Comparison of ENCODE assay signal across 18 cellular contexts in the genomic region with DNA sequence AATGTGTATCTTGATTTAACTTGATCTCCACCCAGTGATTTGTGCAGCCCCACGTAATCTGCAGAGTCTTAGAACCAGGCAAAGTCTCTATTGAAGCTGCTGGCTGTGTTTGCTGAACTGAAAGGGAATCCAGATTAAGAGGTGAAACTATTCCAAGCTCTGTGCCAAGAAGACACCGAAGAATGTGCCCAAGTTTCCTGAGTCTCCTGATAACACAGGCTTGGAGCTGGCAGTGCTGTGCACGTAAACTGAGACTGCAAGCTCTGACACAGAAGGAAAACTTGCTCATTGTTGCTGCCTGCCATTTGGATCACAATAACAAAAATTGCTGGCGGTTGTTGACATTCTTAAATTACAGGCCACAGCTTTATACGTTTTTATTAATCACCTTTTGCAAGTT.
DNase-seq lines count a peak whose midpoint lies in the region; ATAC-seq, FAIRE-seq and TF ChIP-seq lines count a peak whose summit lies in the region.
"Had no signal": no experiment of that assay in that cellular context is flagged by ENCODE, and none has a peak within 500 bp of the region (broad histone marks: within the 10 kb centered on the region; RNA-seq: fewer than 3 reads in every experiment).

No MANE protein-coding gene starts in this region.

- no peak overlapping the region for H2AFZ ChIP-seq in neural progenitor cell (replicated peaks)

- peaks cover 10% of the 10 kb centered on the region for H3K4me1 Mint-ChIP-seq in neural progenitor cell
- no peaks in the 10 kb centered on the region for H3K4me1 Mint-ChIP-seq in activated naive CD8-positive, alpha-beta T cell treated with anti-CD3 and anti-CD28 coated beads for 36 hours
- H3K4me1 Mint-ChIP-seq: activated naive CD4-positive, alpha-beta T cell treated with anti-CD3 and anti-CD28 coated beads, Interleukin-2, amount 10 ng/mL, durations not matched to agents 7 days and 5 days had no signal

- H3K9me3 ChIP-seq in A549, result no peaks in the 10 kb centered on the region
- H3K9me3 ChIP-seq in neural progenitor cell (ENCODE audit: low read depth), result no peaks in the 10 kb centered on the region

- H3K36me3 ChIP-seq in neural progenitor cell, result no peaks in the 10 kb centered on the region

- TF ChIP-seq POLR2A in A549 (IDR thresholded peaks at IDR 0.05; ENCODE audit: low read length), result no peak

- no peak overlapping the region for H3K4me3 Mint-ChIP-seq in neural progenitor cell
- H3K4me3 Mint-ChIP-seq in activated naive CD8-positive, alpha-beta T cell treated with anti-CD3 and anti-CD28 coated beads for 36 hours, result no peak overlapping the region
- H3K4me3 Mint-ChIP-seq: activated naive CD4-positive, alpha-beta T cell treated with anti-CD3 and anti-CD28 coated beads, Interleukin-2, amount 10 ng/mL, durations not matched to agents 7 days and 5 days; T-helper 1 cell treated with Interleukin-12 subunit alpha and Interleukin-12 subunit beta and Interleukin-4 antibody, amounts not matched to agents 30 μg/mL and 1 μg/mL, for 36 hours; type B pancreatic cell had no signal

- H3K9me3 Mint-ChIP-seq in neural progenitor cell, result peaks cover 5% of the 10 kb centered on the region
- peaks cover 4% of the 10 kb centered on the region for H3K9me3 Mint-ChIP-seq in activated naive CD8-positive, alpha-beta T cell treated with anti-CD3 and anti-CD28 coated beads for 36 hours

- no peaks in the 10 kb centered on the region for H3K27me3 ChIP-seq in neural progenitor cell

- no peaks in the 10 kb centered on the region for H3K79me2 ChIP-seq in neural progenitor cell (ENCODE audit: low read depth)

- H3K27ac ChIP-seq in A549, result no peak overlapping the region
- H3K27ac ChIP-seq in neural progenitor cell, result no peak overlapping the region
- H3K27ac ChIP-seq: RWPE1 had no signal

- H3K27me3 Mint-ChIP-seq in neural progenitor cell (ENCODE audit: insufficient read depth, low read depth), result peaks cover 2% of the 10 kb centered on the region
- no peaks in the 10 kb centered on the region for H3K27me3 Mint-ChIP-seq in activated naive CD8-positive, alpha-beta T cell treated with anti-CD3 and anti-CD28 coated beads for 36 hours
- H3K27me3 Mint-ChIP-seq: activated naive CD4-positive, alpha-beta T cell treated with anti-CD3 and anti-CD28 coated beads, Interleukin-2, amount 10 ng/mL, durations not matched to agents 7 days and 5 days; type B pancreatic cell had no signal

- no peaks in the 10 kb centered on the region for H3F3A ChIP-seq in neural progenitor cell (ENCODE audit: low read depth)

- no peak for TF ChIP-seq CTCF in A549 (IDR thresholded peaks at IDR 0.05)
- TF ChIP-seq CTCF in epithelial cell of esophagus (IDR thresholded peaks at IDR 0.05; ENCODE audit: insufficient read depth, low read depth, low read length, missing control alignments), result no peak
- no peak for TF ChIP-seq CTCF in neural progenitor cell (IDR thresholded peaks at IDR 0.05)

- ATAC-seq in A549 (no peak), GM19023 (IDR thresholded peaks at IDR 0.05; ENCODE audit: unreplicated experiment) (no peak)
- ATAC-seq: activated CD4-positive, CD25-positive, alpha-beta regulatory T cell treated with anti-CD3 and anti-CD28 coated beads, Interleukin-2, amount 50 U/mL, for 24 hours; K562 had no signal

- 0% methylated on average over 5 of the region's 5 CpGs for WGBS in A549 (ENCODE audit: missing lambda C conversion rate)

- no peak overlapping the region for H3K9ac ChIP-seq in neural progenitor cell

- DNase-seq in A549 (ENCODE audit: low read depth in 1 of 2, low spot score in 1 of 2), result no peak
- DNase-seq in NCI-H226, result peak; percentile 74
- peak; percentile 36 for DNase-seq in epithelial cell of esophagus (ENCODE audit: low read depth)
- DNase-seq in neural progenitor cell (ENCODE audit: low spot score), result peak; percentile 60
- DNase-seq in activated naive CD8-positive, alpha-beta T cell treated with anti-CD3 and anti-CD28 coated beads for 36 hours, result no peak
- no peak for DNase-seq in 8988T
- DNase-seq in NCI-H510A treated with DMSO at 0.1 percent for 48 hours (lab: John Stamatoyannopoulos, UW), result no peak
- DNase-seq: activated naive CD4-positive, alpha-beta T cell treated with anti-CD3 and anti-CD28 coated beads, Interleukin-2, amount 10 ng/mL, durations not matched to agents 7 days and 5 days; Calu3; NCI-H524; stimulated activated CD4-positive, alpha-beta T cell treated with anti-CD3 and anti-CD28 coated beads, Interleukin-2, amount 100 ng/mL, for 48 hours; stimulated activated CD8-positive, alpha-beta memory T cell treated with anti-CD3 and anti-CD28 coated beads, Interleukin-4, amount 100 ng/mL, for 48 hours had no signal

- FAIRE-seq in A549 (lab: Jason Lieb, UNC), result peak; percentile 18
- FAIRE-seq: K562 had no signal

- H3K4me1 ChIP-seq in A549 (no peaks in the 10 kb centered on the region), neural progenitor cell (peaks cover 15% of the 10 kb centered on the region)

- CTCF ChIA-PET in A549 (lab: Yijun Ruan, JAX), result no interaction called here

- H3K4me2 ChIP-seq in A549, result no peak overlapping the region
- H3K4me2 ChIP-seq in neural progenitor cell, result peak overlapping the region; percentile 37

- no peak overlapping the region for H3K27ac Mint-ChIP-seq in neural progenitor cell
- H3K27ac Mint-ChIP-seq in activated naive CD8-positive, alpha-beta T cell treated with anti-CD3 and anti-CD28 coated beads for 36 hours, result no peak overlapping the region
- H3K27ac Mint-ChIP-seq: activated naive CD4-positive, alpha-beta T cell treated with anti-CD3 and anti-CD28 coated beads, Interleukin-2, amount 10 ng/mL, durations not matched to agents 7 days and 5 days; T-helper 1 cell treated with Interleukin-12 subunit alpha and Interleukin-12 subunit beta and Interleukin-4 antibody, amounts not matched to agents 30 μg/mL and 1 μg/mL, for 36 hours; type B pancreatic cell had no signal

- H4K20me1 ChIP-seq in neural progenitor cell (ENCODE audit: low read depth), result no peaks in the 10 kb centered on the region

- TF ChIP-seq RAD21 in A549 (conservative IDR thresholded peaks at IDR 0.05 in 1 of 2, IDR thresholded peaks at IDR 0.05 in 1 of 2), result no peak

- no peaks in the 10 kb centered on the region for H3K36me3 Mint-ChIP-seq in neural progenitor cell
- H3K36me3 Mint-ChIP-seq in activated naive CD8-positive, alpha-beta T cell treated with anti-CD3 and anti-CD28 coated beads for 36 hours, result no peaks in the 10 kb centered on the region
- H3K36me3 Mint-ChIP-seq: activated naive CD4-positive, alpha-beta T cell treated with anti-CD3 and anti-CD28 coated beads, Interleukin-2, amount 10 ng/mL, durations not matched to agents 7 days and 5 days; type B pancreatic cell had no signal

- POLR2A ChIA-PET in A549 (lab: Yijun Ruan, JAX), result no interaction called here

- H3K4me3 ChIP-seq in A549 (no peak overlapping the region), epithelial cell of esophagus (ENCODE audit: low read length) (no peak overlapping the region), neural progenitor cell (no peak overlapping the region)
- H3K4me3 ChIP-seq: K562 had no signal

- no peak for TF ChIP-seq EP300 in A549 (IDR thresholded peaks at IDR 0.05)

TF ChIP-seq in A549, 52 proteins besides CTCF, POLR2A, EP300 and RAD21:
- no peak for TF ChIP-seq JUNB (IDR thresholded peaks at IDR 0.05)
- no peak for TF ChIP-seq MYC (IDR thresholded peaks at IDR 0.05; ENCODE audit: borderline replicate concordance, low read length)
- no peak for TF ChIP-seq RFX5 (IDR thresholded peaks at IDR 0.05)
- TF ChIP-seq CHD2 (IDR thresholded peaks at IDR 0.05; ENCODE audit: low read length, partially characterized antibody), result no peak
- TF ChIP-seq NR3C1 (IDR thresholded peaks at IDR 0.05), result no peak
- TF ChIP-seq, protein P1, sequence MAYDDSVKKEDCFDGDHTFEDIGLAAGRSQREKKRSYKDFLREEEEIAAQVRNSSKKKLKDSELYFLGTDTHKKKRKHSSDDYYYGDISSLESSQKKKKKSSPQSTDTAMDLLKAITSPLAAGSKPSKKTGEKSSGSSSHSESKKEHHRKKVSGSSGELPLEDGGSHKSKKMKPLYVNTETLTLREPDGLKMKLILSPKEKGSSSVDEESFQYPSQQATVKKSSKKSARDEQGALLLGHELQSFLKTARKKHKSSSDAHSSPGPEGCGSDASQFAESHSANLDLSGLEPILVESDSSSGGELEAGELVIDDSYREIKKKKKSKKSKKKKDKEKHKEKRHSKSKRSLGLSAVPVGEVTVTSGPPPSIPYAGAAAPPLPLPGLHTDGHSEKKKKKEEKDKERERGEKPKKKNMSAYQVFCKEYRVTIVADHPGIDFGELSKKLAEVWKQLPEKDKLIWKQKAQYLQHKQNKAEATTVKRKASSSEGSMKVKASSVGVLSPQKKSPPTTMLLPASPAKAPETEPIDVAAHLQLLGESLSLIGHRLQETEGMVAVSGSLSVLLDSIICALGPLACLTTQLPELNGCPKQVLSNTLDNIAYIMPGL (CRISPR knock-in tag; IDR thresholded peaks at IDR 0.05; ENCODE audit: borderline replicate concordance), result no peak
- no peak for TF ChIP-seq GATA3 (IDR thresholded peaks at IDR 0.05; ENCODE audit: borderline replicate concordance)
- no peak for TF ChIP-seq CHD4 (IDR thresholded peaks at IDR 0.05; ENCODE audit: borderline replicate concordance)
- no peak for TF ChIP-seq HEYL (CRISPR knock-in tag; IDR thresholded peaks at IDR 0.05)
- TF ChIP-seq TFCP2L1 (CRISPR knock-in tag; IDR thresholded peaks at IDR 0.05), result no peak

Comparison
In these comparisons a context has a peak if more than half of its experiments do, and no peak if none do; other contexts are left out.
1. DNase-seq: peak in NCI-H226 (single experiment), epithelial cell of esophagus (single experiment) and neural progenitor cell (single experiment); none in A549 (0 of 2), activated naive CD8-positive, alpha-beta T cell treated with anti-CD3 and anti-CD28 coated beads for 36 hours (single experiment), 8988T (single experiment) and NCI-H510A treated with DMSO at 0.1 percent for 48 hours (single experiment).